In genomic region chr1:202710070-202711025, GRCh38 we compare ENCODE assay signal across 8 cellular contexts. TPM values are rescaled to one million over a fixed set of nuclear protein-coding genes. Genes with fewer than 3 reads are reported as not detected.
A peak's percentile ranks its signal among the peaks of the same experiment; 100 is the strongest.
DNase-seq lines count a peak whose midpoint lies in the region; ATAC-seq, FAIRE-seq and TF ChIP-seq lines count a peak whose summit lies in the region.

SYT2 (minus strand) TSS chr1:202710454; CDS start chr1:202605772, 104,682 bp downstream.

- ATAC-seq in K562 (peak; percentile 74), right lobe of liver (peak; percentile 62 to 69 (median 66))

- no peaks in the 10 kb centered on the region for H3K9me1 ChIP-seq in K562 (ENCODE audit: control insufficient read depth, insufficient read depth, low read length)

- no peak within 1 kb of the TSS for H3K9ac ChIP-seq in K562 (ENCODE audit: insufficient read depth in 1 of 2, low read depth in 2 of 2, low read length in 2 of 2)

- POLR2A ChIA-PET in K562 (lab: Yijun Ruan, JAX), result interaction anchor here (0.6 to 1.0 kb wide), 4 partner anchors 18 to 150 kb away, joined by 3 to 5 read pairs (median 4); no protein-coding TSS in a partner anchor

- H3K4me1 Mint-ChIP-seq in activated T-helper 1 cell treated with anti-CD3 and anti-CD28 coated beads, Interleukin-12 subunit alpha, Interleukin-12 subunit beta, Interleukin-2, Interleukin-4 antibody, amounts not matched to agents 30 ng/mL and 10 ng/mL and 1 ng/mL, durations not matched to agents 14 hours and 24 hours and 36 hours (ENCODE audit: low read depth), result no peaks in the 10 kb centered on the region

- H3K79me2 ChIP-seq in K562 (ENCODE audit: control insufficient read depth, insufficient read depth, low read length), result no peaks in the 10 kb centered on the region

- H3K4me3 ChIP-seq in K562 (no peak within 1 kb of the TSS), right lobe of liver (peak within 1 kb of the TSS in 2 of 3 donors; percentile 3 to 20), thymus (ENCODE audit: low read length) (peak within 1 kb of the TSS; percentile 28)

- H2AFZ ChIP-seq in K562 (ENCODE audit: low read depth, low read length), result no peak within 1 kb of the TSS

- TF ChIP-seq RAD21 in K562 (CRISPR knock-in tag; conservative IDR thresholded peaks at IDR 0.05 in 1 of 2, IDR thresholded peaks at IDR 0.05 in 1 of 2), result no peak

- H3K27ac Mint-ChIP-seq in activated T-helper 1 cell treated with anti-CD3 and anti-CD28 coated beads, Interleukin-12 subunit alpha, Interleukin-12 subunit beta, Interleukin-2, Interleukin-4 antibody, amounts not matched to agents 30 ng/mL and 10 ng/mL and 1 ng/mL, durations not matched to agents 14 hours and 24 hours and 36 hours, result no peak within 1 kb of the TSS

- H3K27ac ChIP-seq in K562 (ENCODE audit: extremely low read depth, low read depth, low read length) (no peak within 1 kb of the TSS), right lobe of liver (no peak within 1 kb of the TSS), thymus (ENCODE audit: low read depth) (no peak within 1 kb of the TSS)

- H3K27me3 ChIP-seq in K562 (ENCODE audit: control insufficient read depth in 2 of 2, insufficient read depth in 2 of 2, low read length in 2 of 2), result peaks cover 68 to 84% of the 10 kb centered on the region in 2 experiments
- H3K27me3 ChIP-seq in right lobe of liver, result peaks cover 0 to 17% of the 10 kb centered on the region in 2 donors
- H3K27me3 ChIP-seq in thymus (ENCODE audit: control insufficient read depth, insufficient read depth), result peaks cover 42% of the 10 kb centered on the region

- H3K9me3 ChIP-seq in K562 (replicated peaks; ENCODE audit: control insufficient read depth, insufficient read depth, low read depth, low read length), result no peaks in the 10 kb centered on the region
- H3K9me3 ChIP-seq in right lobe of liver, result no peaks in the 10 kb centered on the region
- no peaks in the 10 kb centered on the region for H3K9me3 ChIP-seq in thymus (ENCODE audit: control insufficient read depth)

- in situ Hi-C loops in K562 (cut with MboI), result loop anchor here (25.0 kb wide), 1 partner anchor 223 kb away; no protein-coding TSS in a partner anchor

- H3K4me1 ChIP-seq in K562 (replicated peaks in 1 of 2; ENCODE audit: control insufficient read depth in 2 of 2, insufficient read depth in 2 of 2, low read length in 2 of 2) (peaks cover 0 to 16% of the 10 kb centered on the region in 2 experiments; a peak in 2 of 5 replicates), right lobe of liver (peaks cover 0 to 12% (median 0%) of the 10 kb centered on the region in 4 donors), thymus (ENCODE audit: control insufficient read depth, insufficient read depth, low read length) (peaks cover 4% of the 10 kb centered on the region)

- TF ChIP-seq POLR2A in K562 (conservative IDR thresholded peaks at IDR 0.05) (no peak), right lobe of liver (IDR thresholded peaks at IDR 0.05) (no peak)

- H3K36me3 Mint-ChIP-seq in activated T-helper 1 cell treated with anti-CD3 and anti-CD28 coated beads, Interleukin-12 subunit alpha, Interleukin-12 subunit beta, Interleukin-2, Interleukin-4 antibody, amounts not matched to agents 30 ng/mL and 10 ng/mL and 1 ng/mL, durations not matched to agents 14 hours and 24 hours and 36 hours (ENCODE audit: low read depth), result no peaks in the 10 kb centered on the region

- no peak within 1 kb of the TSS for H3K4me3 Mint-ChIP-seq in activated T-helper 1 cell treated with anti-CD3 and anti-CD28 coated beads, Interleukin-12 subunit alpha, Interleukin-12 subunit beta, Interleukin-2, Interleukin-4 antibody, amounts not matched to agents 30 ng/mL and 10 ng/mL and 1 ng/mL, durations not matched to agents 14 hours and 24 hours and 36 hours

- H3K4me2 ChIP-seq in K562 (ENCODE audit: insufficient read depth, low read length), result no peak within 1 kb of the TSS

- peaks cover 78% of the 10 kb centered on the region for H3K27me3 Mint-ChIP-seq in activated T-helper 1 cell treated with anti-CD3 and anti-CD28 coated beads, Interleukin-12 subunit alpha, Interleukin-12 subunit beta, Interleukin-2, Interleukin-4 antibody, amounts not matched to agents 30 ng/mL and 10 ng/mL and 1 ng/mL, durations not matched to agents 14 hours and 24 hours and 36 hours (ENCODE audit: insufficient read depth)

- no peak for TF ChIP-seq EP300 in K562 (IDR thresholded peaks at IDR 0.05; ENCODE audit: low read length)

- TF ChIP-seq CTCF in D721Med (IDR thresholded peaks at IDR 0.05; ENCODE audit: insufficient read depth, missing control alignments) (no peak), K562 (IDR thresholded peaks at IDR 0.05 in 2 of 3, conservative IDR thresholded peaks at IDR 0.05 in 1 of 3; ENCODE audit: insufficient read depth in 2 of 3, low read depth in 1 of 3, low read length in 3 of 3) (no peak), right lobe of liver (IDR thresholded peaks at IDR 0.05) (no peak)

- intact Hi-C loops in K562 (cut with micrococcal nuclease), result loop anchor here (10.0 kb wide), 2 partner anchors 246 to 366 kb away; partner anchors contain the start of genes PPP1R12B and UBE2T
- intact Hi-C loops in right lobe of liver (cut with DNase I), result loop anchor here in 1 of 2 donors (10.0 kb wide), 1 partner anchor 526 kb away; no protein-coding TSS in a partner anchor
- intact Hi-C loops in activated T-helper 1 cell treated with anti-CD3 and anti-CD28 coated beads, Interleukin-12 subunit alpha, Interleukin-12 subunit beta, Interleukin-2, Interleukin-4 antibody, amounts not matched to agents 30 ng/mL and 10 ng/mL and 1 ng/mL, durations not matched to agents 14 hours and 24 hours and 36 hours (cut with micrococcal nuclease), result no loop called here

- H4K20me1 ChIP-seq in K562 (replicated peaks; ENCODE audit: control insufficient read depth, insufficient read depth, low read length), result peaks cover 12% of the 10 kb centered on the region

- no peaks in the 10 kb centered on the region for H3K9me3 Mint-ChIP-seq in activated T-helper 1 cell treated with anti-CD3 and anti-CD28 coated beads, Interleukin-12 subunit alpha, Interleukin-12 subunit beta, Interleukin-2, Interleukin-4 antibody, amounts not matched to agents 30 ng/mL and 10 ng/mL and 1 ng/mL, durations not matched to agents 14 hours and 24 hours and 36 hours

- no TSS peak for BruUV-seq in K562 (replicated peaks; lab: Mats Ljungman, UMichigan)

- 12% methylated on average over 40 of the region's 63 CpGs for WGBS in K562 (ENCODE audit: insufficient coverage, low coverage, missing lambda C conversion rate)
- WGBS in right lobe of liver (ENCODE audit: insufficient coverage, low coverage, low lambda C conversion rate, missing lambda C conversion rate), result 12% methylated on average over 14 of the region's 63 CpGs
- WGBS in thymus, result 7% methylated on average over 63 of the region's 63 CpGs

- FAIRE-seq in D721Med (lab: Jason Lieb, UNC), result no peak
- FAIRE-seq in K562 (lab: Jason Lieb, UNC), result no peak

- DNase-seq in D721Med (ENCODE audit: insufficient read length, low spot score) (peak; percentile 99), NCI-H1105 treated with DMSO at 0.1 percent for 48 hours (lab: John Stamatoyannopoulos, UW) (peak; percentile 75), K562 (ENCODE audit: extremely low read depth in 1 of 4, low spot score in 3 of 4) (peak; percentile 32 to 81 (median 58)), right lobe of liver (peak in 1 of 3 donors; percentile 47), occipital lobe (lab: John Stamatoyannopoulos, UW) (no peak)
- no peak for DNase-seq in activated T-helper 1 cell treated with anti-CD3 and anti-CD28 coated beads, Interleukin-12 subunit alpha, Interleukin-12 subunit beta, Interleukin-2, Interleukin-4 antibody, amounts not matched to agents 30 ng/mL and 10 ng/mL and 1 ng/mL, durations not matched to agents 14 hours and 24 hours and 36 hours (ENCODE audit: low spot score)
- DNase-seq in NK-92 treated with Interleukin-12 subunit alpha and Interleukin-12 subunit beta, amount 100 ng/mL, for 24 hours (lab: John Stamatoyannopoulos, UW), result no peak

- CTCF ChIA-PET in K562 (lab: Yijun Ruan, JAX; ENCODE audit: low intra/inter-chr PET ratio), result interaction anchor here (0.6 to 0.7 kb wide), 2 partner anchors 510 to 517 kb away, joined by 3 to 5 read pairs; no protein-coding TSS in a partner anchor

- H3K36me3 ChIP-seq in K562 (ENCODE audit: control insufficient read depth, insufficient read depth, low read length), result no peaks in the 10 kb centered on the region
- H3K36me3 ChIP-seq in right lobe of liver, result no peaks in the 10 kb centered on the region
- no peaks in the 10 kb centered on the region for H3K36me3 ChIP-seq in thymus (ENCODE audit: control insufficient read depth, insufficient read depth)

TF ChIP-seq in K562, 482 proteins besides CTCF, POLR2A, EP300 and RAD21:
- TF ChIP-seq CEBPG (CRISPR knock-in tag; IDR thresholded peaks at IDR 0.05) (no peak), CEBPG (tag; conservative IDR thresholded peaks at IDR 0.05 in 1 of 2, IDR thresholded peaks at IDR 0.05 in 1 of 2) (no peak), ARID1B (IDR thresholded peaks at IDR 0.05) (no peak), ZNF224 (CRISPR knock-in tag; IDR thresholded peaks at IDR 0.05) (no peak)
TF ChIP-seq in K562: peak in this region for 0.

RNA-seq across cellular contexts. Expression of gene SYT2, which starts in this region (rescaled TPM):
- total RNA-seq in K562 (2011; cell fraction: chromatin; rRNA removed; ENCODE audit: low replicate concordance), result 0.07 TPM in 1 of 2 replicates, not detected in the other
- total RNA-seq in K562 (2011; cell fraction: nucleolus; rRNA removed), result not detected in 2 replicates
- not detected in 2 replicates for total RNA-seq in K562 (2011; cell fraction: nucleoplasm; rRNA removed)
- total RNA-seq in K562 (2014; rRNA removed) (not detected in 2 replicates), K562 (2014; rRNA removed; fragmentation: Illumina TruSeq; extraction: Trizol) (not detected in 2 replicates), K562 (2015; rRNA removed; fragmentation: Illumina TruSeq; extraction: Trizol) (not detected in 2 replicates), K562 (2021) (0.02 TPM in 1 of 2 replicates, not detected in the other), right lobe of liver (not detected), occipital lobe (1.1 TPM)
- polyA plus RNA-seq in K562 (2011; rRNA removed) (not detected in 2 replicates), K562 (2014; fragmentation: Illumina TruSeq; extraction: Trizol) (not detected in 2 replicates), K562 (2014; fragmentation: Nextera tagmentation; extraction: Ambion mirVana) (not detected), K562 (2014; rRNA removed) (not detected in 2 replicates), thymus (0.09 TPM)
- polyA plus RNA-seq in K562 (2011; cell fraction: cytosol; rRNA removed), result not detected in 2 replicates
- not detected in 2 replicates for polyA plus RNA-seq in K562 (2011; cell fraction: nucleus; rRNA removed)
- 0.04 TPM in 1 of 2 replicates, not detected in the other for polyA plus RNA-seq in K562 (2012)
- not detected in 2 replicates for polyA minus RNA-seq in K562 (2011; rRNA and poly(A)+ RNA removed)
- polyA minus RNA-seq in K562 (2011; cell fraction: cytosol; rRNA and poly(A)+ RNA removed), result not detected in 2 replicates
- polyA minus RNA-seq in K562 (2011; cell fraction: nucleus; rRNA and poly(A)+ RNA removed), result not detected in 2 replicates
- not detected in 2 replicates for total RNA-seq in activated T-helper 1 cell treated with anti-CD3 and anti-CD28 coated beads, Interleukin-12 subunit alpha, Interleukin-12 subunit beta, Interleukin-2, Interleukin-4 antibody, amounts not matched to agents 30 ng/mL and 10 ng/mL and 1 ng/mL, durations not matched to agents 14 hours and 24 hours and 36 hours

Comparison
In these comparisons a context has a peak if more than half of its experiments do, and no peak if none do; other contexts are left out.
1. Peak in DNase-seq and ATAC-seq in K562; RNA of the gene not detected or under 1 TPM.
2. Peak in ATAC-seq and H3K4me3 ChIP-seq in right lobe of liver; RNA of the gene not detected or under 1 TPM.
3. DNase-seq: peak in D721Med (single experiment) and NCI-H1105 treated with DMSO at 0.1 percent for 48 hours (single experiment); none in occipital lobe (single experiment), activated T-helper 1 cell treated with anti-CD3 and anti-CD28 coated beads, Interleukin-12 subunit alpha, Interleukin-12 subunit beta, Interleukin-2, Interleukin-4 antibody, amounts not matched to agents 30 ng/mL and 10 ng/mL and 1 ng/mL, durations not matched to agents 14 hours and 24 hours and 36 hours (single experiment) and NK-92 treated with Interleukin-12 subunit alpha and Interleukin-12 subunit beta, amount 100 ng/mL, for 24 hours (single experiment).